Comparison of ENCODE assay signal across 29 cellular contexts in the genomic region with DNA sequence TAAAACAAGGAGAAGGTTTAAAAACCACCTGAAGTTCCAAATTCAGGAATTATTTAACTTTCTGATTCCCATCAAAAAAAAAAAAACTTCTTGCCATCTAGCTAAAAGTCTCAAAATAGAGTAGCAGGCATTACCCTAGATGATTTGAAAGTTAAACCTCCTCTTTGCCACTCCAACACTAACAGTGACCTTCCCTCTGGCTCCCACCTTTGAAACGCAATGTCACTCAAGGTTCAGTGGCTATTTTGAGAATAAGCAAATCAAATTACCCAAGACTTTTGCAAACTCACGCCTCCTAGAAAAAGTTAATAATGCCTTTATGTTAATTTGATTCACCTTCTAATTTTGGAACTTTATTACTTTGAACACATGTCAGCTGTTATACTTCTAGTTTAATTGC.
"Had no signal": no experiment of that assay in that cellular context is flagged by ENCODE, and none has a peak within 500 bp of the region (broad histone marks: within the 10 kb centered on the region; RNA-seq: fewer than 3 reads in every experiment).

No MANE protein-coding gene starts in this region.

- H3K9me3 ChIP-seq: SJCRH30 had no signal

- H3K4me1 ChIP-seq: SJCRH30 had no signal

- H3K27me3 ChIP-seq: SJCRH30 had no signal

- ATAC-seq: activated CD8-positive, alpha-beta T cell treated with anti-CD3 and anti-CD28 coated beads for 36 hours; activated T-cell treated with anti-CD3 and anti-CD28 coated beads, Interleukin-2, amount 50 U/mL, for 72 hours; activated T-helper 17 cell treated with anti-CD3 and anti-CD28 coated beads, Interleukin-2, amount 50 U/mL, for 72 hours; Panc1 had no signal

- H3K4me3 ChIP-seq: SJCRH30, SK-N-MC had no signal

- H3K27ac ChIP-seq: KMS-11, SJCRH30, SK-N-MC had no signal

- H3K36me3 ChIP-seq: SJCRH30 had no signal

- DNase-seq: activated CD4-positive, alpha-beta T cell treated with anti-CD3 and anti-CD28 coated beads, Interleukin-2, amount 10 ng/mL, durations not matched to agents 24 days and 14 days; activated CD4-positive, alpha-beta T cell treated with anti-CD3 and anti-CD28 coated beads, Interleukin-2, amount 50 U/mL, for 4 hours; activated CD8-positive, alpha-beta T cell treated with anti-CD3 and anti-CD28 coated beads for 36 hours; activated effector memory CD4-positive, alpha-beta T cell treated with anti-CD3 and anti-CD28 coated beads, Interleukin-2, amount 50 U/mL, for 16 hours; activated naive CD4-positive, alpha-beta T cell; activated naive CD4-positive, alpha-beta T cell treated with anti-CD3 and anti-CD28 coated beads, Interleukin-2, amount 50 U/mL, for 16 hours; activated naive CD8-positive, alpha-beta T cell treated with anti-CD3 and anti-CD28 coated beads for 36 hours; activated T-cell treated with anti-CD3 and anti-CD28 coated beads, Interleukin-2, amount 50 U/mL, for 1 hour; activated T-cell treated with anti-CD3 and anti-CD28 coated beads, Interleukin-2, amount 50 U/mL, for 72 hours; amniotic stem cell; aorta; NCI-H1092 treated with DMSO at 0.1 percent for 48 hours; NCI-H1417; NCI-H146; NCI-H187; NCI-H2029 treated with DMSO at 0.1 percent for 48 hours; NCI-H2107; NCI-H2171; NCI-H510A; NCI-H526; NCI-H748 treated with DMSO at 0.1 percent for 48 hours; NK-92 treated with Interleukin-12 subunit alpha and Interleukin-12 subunit beta, amount 100 ng/mL, for 24 hours; SHP77; SJCRH30; T1000 had no signal
